Comparison of ENCODE assay signal across 24 cellular contexts in the genomic region with DNA sequence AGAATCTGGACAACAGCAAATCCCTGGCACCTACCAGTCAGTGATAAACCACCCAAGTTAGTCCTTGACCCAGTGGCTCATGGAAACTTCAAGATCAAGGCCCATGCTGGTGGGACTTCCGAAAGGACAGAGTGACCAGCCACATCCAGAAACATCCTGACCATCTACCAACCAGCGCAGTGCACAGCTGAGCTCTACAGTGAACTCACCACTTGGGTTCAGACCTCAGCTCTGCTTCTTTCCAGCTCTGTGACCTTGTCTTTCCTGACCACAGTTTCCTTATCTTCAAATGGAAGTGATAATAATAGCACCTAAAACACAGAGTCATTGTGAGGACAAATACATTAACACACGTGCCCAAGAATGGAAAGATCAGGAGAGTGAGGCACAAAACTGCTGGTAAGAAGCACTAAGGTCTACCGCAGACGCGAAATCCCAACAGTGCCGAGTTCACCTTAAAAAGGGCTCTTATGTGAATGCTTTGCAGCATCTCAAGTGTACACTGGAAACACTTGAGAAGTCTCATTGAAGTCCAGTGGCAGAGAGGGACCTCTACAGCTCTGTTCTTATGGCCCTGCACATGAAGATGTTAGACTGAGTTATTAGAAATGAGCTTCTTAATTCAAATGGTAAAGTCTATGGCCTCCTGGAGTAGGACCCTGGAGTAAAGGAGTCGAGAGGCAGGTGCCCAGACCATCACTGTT.
A peak's percentile ranks its signal among the peaks of the same experiment; 100 is the strongest.
DNase-seq lines count a peak whose midpoint lies in the region; ATAC-seq, FAIRE-seq and TF ChIP-seq lines count a peak whose summit lies in the region.
"Had no signal": no experiment of that assay in that cellular context is flagged by ENCODE, and none has a peak within 500 bp of the region (broad histone marks: within the 10 kb centered on the region; RNA-seq: fewer than 3 reads in every experiment).

No MANE protein-coding gene starts in this region.

- H3K36me3 ChIP-seq in cardiac muscle cell (no peaks in the 10 kb centered on the region), H1 (ENCODE audit: control insufficient read depth in 2 of 4, insufficient read depth in 4 of 4, low read length in 3 of 4) (no peaks in the 10 kb centered on the region), upper lobe of right lung (no peaks in the 10 kb centered on the region)
- H3K36me3 ChIP-seq: SJSA1 had no signal

- H3K4me1 ChIP-seq in cardiac muscle cell (ENCODE audit: low read depth), result peaks cover 28% of the 10 kb centered on the region
- no peaks in the 10 kb centered on the region for H3K4me1 ChIP-seq in H1 (replicated peaks in 1 of 4; ENCODE audit: control insufficient read depth in 3 of 4, insufficient read depth in 4 of 4, low read length in 3 of 4)
- H3K4me1 ChIP-seq in upper lobe of right lung, result no peaks in the 10 kb centered on the region
- H3K4me1 ChIP-seq: Caco-2, SJSA1 had no signal

- no peak overlapping the region for H2AFZ ChIP-seq in H1 (ENCODE audit: low read length)

- no peak overlapping the region for H3K23ac ChIP-seq in H1 (ENCODE audit: insufficient read length)

- H4K20me1 ChIP-seq in H1 (replicated peaks in 1 of 2; ENCODE audit: control insufficient read depth in 1 of 2, insufficient read depth in 2 of 2, low read length in 2 of 2), result no peaks in the 10 kb centered on the region

- TF ChIP-seq EP300 in H1 (IDR thresholded peaks at IDR 0.05; ENCODE audit: borderline replicate concordance in 1 of 2, low read depth in 2 of 2, low read length in 2 of 2), result no peak

- H3K36me3 Mint-ChIP-seq in CD4-positive, alpha-beta T cell (ENCODE audit: low read depth), result no peaks in the 10 kb centered on the region
- H3K36me3 Mint-ChIP-seq: CD8-positive, alpha-beta T cell had no signal

- POLR2A ChIA-PET in H1 (lab: Charles Lee; ENCODE audit: partially characterized antibody), result interaction anchor here (1.8 kb wide), 1 partner anchor 16 kb away, joined by 5 read pairs; no protein-coding TSS in a partner anchor
- POLR2A ChIA-PET in CD4-positive, alpha-beta T cell (lab: Charles Lee), result no interaction called here

- no peak overlapping the region for H3K4me3 Mint-ChIP-seq in CD4-positive, alpha-beta T cell
- H3K4me3 Mint-ChIP-seq: CD8-positive, alpha-beta T cell had no signal

- H3K56ac ChIP-seq in H1 (replicated peaks; ENCODE audit: insufficient read length, low read depth, low read length), result no peak overlapping the region

- no peak overlapping the region for H3K18ac ChIP-seq in H1 (ENCODE audit: extremely low read depth, low read length)

- no peaks in the 10 kb centered on the region for H3K79me2 ChIP-seq in H1 (ENCODE audit: control insufficient read depth in 1 of 2, insufficient read depth in 2 of 2, low read length in 2 of 2)

- no peak overlapping the region for H3K9ac ChIP-seq in H1 (replicated peaks in 1 of 4; ENCODE audit: extremely low read depth in 1 of 4, low read depth in 3 of 4, low read length in 3 of 4)

- H3K9me3 ChIP-seq in cardiac muscle cell (ENCODE audit: low read depth) (no peaks in the 10 kb centered on the region), H1 (ENCODE audit: insufficient read depth in 2 of 2, low read depth in 1 of 2, low read length in 1 of 2) (peaks cover 2 to 6% of the 10 kb centered on the region in 2 experiments; a peak in 1 of 4 replicates), upper lobe of right lung (no peaks in the 10 kb centered on the region)
- H3K9me3 ChIP-seq in CD4-positive, alpha-beta T cell (ENCODE audit: control insufficient read depth, low read length), result no peaks in the 10 kb centered on the region
- H3K9me3 ChIP-seq: Caco-2, SJSA1 had no signal

- no peak overlapping the region for H3K27ac Mint-ChIP-seq in CD4-positive, alpha-beta T cell
- H3K27ac Mint-ChIP-seq: CD8-positive, alpha-beta T cell had no signal

- H3K27me3 Mint-ChIP-seq in CD4-positive, alpha-beta T cell, result peaks cover 13% of the 10 kb centered on the region

- peak overlapping the region; percentile 71; the same call in 1 of the 2 replicates for H2AK5ac ChIP-seq in H1 (ENCODE audit: low read depth, low read length)

- H3K27me3 ChIP-seq in cardiac muscle cell, result no peaks in the 10 kb centered on the region
- no peaks in the 10 kb centered on the region for H3K27me3 ChIP-seq in H1 (replicated peaks in 1 of 4; ENCODE audit: control insufficient read depth in 3 of 4, extremely low read depth in 1 of 4, insufficient read depth in 3 of 4, low read length in 3 of 4)
- H3K27me3 ChIP-seq in upper lobe of right lung, result no peaks in the 10 kb centered on the region
- H3K27me3 ChIP-seq in CD4-positive, alpha-beta T cell (ENCODE audit: control insufficient read depth, insufficient read depth, low read length), result no peaks in the 10 kb centered on the region
- H3K27me3 ChIP-seq: SJSA1 had no signal

- TF ChIP-seq RAD21 in H1 (IDR thresholded peaks at IDR 0.05 in 1 of 2, conservative IDR thresholded peaks at IDR 0.05 in 1 of 2; ENCODE audit: low read depth in 2 of 2, low read length in 2 of 2), result no peak

- H3K4me3 ChIP-seq in cardiac muscle cell (no peak overlapping the region), H1 (ENCODE audit: extremely low read depth in 1 of 4, insufficient read depth in 2 of 4, low read depth in 3 of 4, low read length in 4 of 4) (no peak overlapping the region), upper lobe of right lung (no peak overlapping the region)
- H3K4me3 ChIP-seq: SJSA1 had no signal

- peak in 1 of 2 donors; percentile 41 for DNase-seq in cardiac muscle cell (ENCODE audit: low read depth in 1 of 2, low spot score in 1 of 2)
- no peak for DNase-seq in Right ventricle myocardium superior
- DNase-seq in DMS79 (lab: John Stamatoyannopoulos, UW), result peak; percentile 27
- no peak for DNase-seq in H1 (ENCODE audit: low read depth in 1 of 2, low spot score in 2 of 2)
- DNase-seq in upper lobe of right lung, result no peak
- no peak for DNase-seq in CD4-positive, alpha-beta T cell
- DNase-seq: C1 segment of cervical spinal cord; Caco-2; CD8-positive, alpha-beta T cell; GF-D8; H7; Kasumi-1; NCI-H1105 treated with DMSO at 0.1 percent for 48 hours; NCI-H146; NCI-H1930; NCI-H2107; NCI-H446 treated with DMSO at 0.1 percent for 48 hours; NCI-H526; NCI-H82; NK-92 treated with Interleukin-12 subunit alpha and Interleukin-12 subunit beta, amount 100 ng/mL, for 24 hours; PC-3 had no signal

- H3K14ac ChIP-seq in H1 (ENCODE audit: insufficient read length), result no peak overlapping the region

- H2BK12ac ChIP-seq in H1 (ENCODE audit: low read depth, low read length), result no peak overlapping the region

- H2BK15ac ChIP-seq in H1 (ENCODE audit: low read length), result no peak overlapping the region

- intact Hi-C loops in Right ventricle myocardium superior (cut with DNase I), result no loop called here
- intact Hi-C loops in upper lobe of right lung (cut with DNase I), result no loop called here
- intact Hi-C loops in CD4-positive, alpha-beta T cell (cut with DNase I, micrococcal nuclease), result no loop called here

- no peak for TF ChIP-seq POLR2A in H1 (IDR thresholded peaks at IDR 0.05; ENCODE audit: control extremely low read depth in 1 of 2, low read depth in 2 of 2, low read length in 2 of 2)

- H3K27ac ChIP-seq in cardiac muscle cell, result peak overlapping the region; percentile 61
- no peak overlapping the region for H3K27ac ChIP-seq in H1 (ENCODE audit: low read depth, low read length)
- no peak overlapping the region for H3K27ac ChIP-seq in upper lobe of right lung
- H3K27ac ChIP-seq in CD4-positive, alpha-beta T cell (ENCODE audit: low read depth, low read length), result no peak overlapping the region
- H3K27ac ChIP-seq: SJSA1 had no signal

- no peak for ATAC-seq in Right ventricle myocardium superior (ENCODE audit: poor library complexity)
- ATAC-seq in upper lobe of right lung, result peak; percentile 58
- ATAC-seq in CD4-positive, alpha-beta T cell (ENCODE audit: poor library complexity), result no peak
- no peak for ATAC-seq in GM21447 (IDR thresholded peaks at IDR 0.05; ENCODE audit: unreplicated experiment)
- ATAC-seq: CD8-positive, alpha-beta T cell; PC-3 had no signal

- 86% methylated on average over 8 of the region's 8 CpGs; no CpG with 5 or more reads in 1 of the 2 experiments for WGBS in H1 (ENCODE audit: extremely low coverage in 1 of 2, insufficient coverage in 1 of 2, insufficient read length in 1 of 2, insufficient replicate concordance in 2 of 2, low coverage in 1 of 2, low lambda C conversion rate in 2 of 2, missing lambda C conversion rate in 1 of 2), 2 experiments

- H4K91ac ChIP-seq in H1 (replicated peaks; ENCODE audit: insufficient read length, low read length), result no peak overlapping the region

- no peak overlapping the region for H4K8ac ChIP-seq in H1 (ENCODE audit: extremely low read depth, insufficient read depth, low read length)

- no peak for FAIRE-seq in H1 (lab: Jason Lieb, UNC)
- FAIRE-seq: GM12891 had no signal

- no peaks in the 10 kb centered on the region for H3K23me2 ChIP-seq in H1 (ENCODE audit: low read depth, low read length)

- peaks cover 4% of the 10 kb centered on the region for H3K9me3 Mint-ChIP-seq in CD4-positive, alpha-beta T cell

- no peak overlapping the region for H3K4ac ChIP-seq in H1 (replicated peaks; ENCODE audit: insufficient read length, low read depth, low read length)

- CTCF ChIA-PET in H1 (lab: Charles Lee; ENCODE audit: partially characterized antibody), result interaction anchor here (0.8 to 7.7 kb wide), 3 partner anchors 12 to 20 kb away, joined by 3 to 47 read pairs (median 3); no protein-coding TSS in a partner anchor
- CTCF ChIA-PET in CD4-positive, alpha-beta T cell (lab: Charles Lee), result no interaction called here

- H2BK20ac ChIP-seq in H1 (ENCODE audit: low read length), result no peak overlapping the region

- H3K79me1 ChIP-seq in H1 (ENCODE audit: low read depth, low read length), result no peaks in the 10 kb centered on the region

- TF ChIP-seq CTCF in cardiac muscle cell (IDR thresholded peaks at IDR 0.05; ENCODE audit: low read depth, low read length) (no peak), H1 (IDR thresholded peaks at IDR 0.05; ENCODE audit: control extremely low read depth in 1 of 3, insufficient read depth in 1 of 3, low read depth in 1 of 3, low read length in 3 of 3) (no peak), upper lobe of right lung (IDR thresholded peaks at IDR 0.05) (no peak)
- no peak for TF ChIP-seq CTCF in CD4-positive, alpha-beta T cell (IDR thresholded peaks at IDR 0.05)

- no peaks in the 10 kb centered on the region for H3K4me1 Mint-ChIP-seq in CD4-positive, alpha-beta T cell (ENCODE audit: low read depth)

- no peak overlapping the region for H3K4me2 ChIP-seq in H1 (ENCODE audit: insufficient read depth in 1 of 2, low read depth in 2 of 2, low read length in 2 of 2)

- H4K5ac ChIP-seq in H1 (ENCODE audit: insufficient read length, low read depth, low read length), result no peak overlapping the region

- H2BK120ac ChIP-seq in H1 (replicated peaks; ENCODE audit: low read depth, low read length), result no peak overlapping the region

- H2BK5ac ChIP-seq in H1 (ENCODE audit: low read depth, low read length), result no peak overlapping the region

TF ChIP-seq in H1, 55 proteins besides CTCF, POLR2A, EP300 and RAD21:
- TF ChIP-seq GTF2F1 (IDR thresholded peaks at IDR 0.05; ENCODE audit: borderline replicate concordance, low read depth, low read length) (no peak), POLR2AphosphoS5 (IDR thresholded peaks at IDR 0.05; ENCODE audit: low read depth, low read length) (no peak), RNF2 (IDR thresholded peaks at IDR 0.05; ENCODE audit: borderline replicate concordance, low read depth, low read length, missing control alignments, poor library complexity, severe bottlenecking) (no peak), HDAC6 (IDR thresholded peaks at IDR 0.05; ENCODE audit: low read depth, low read length) (no peak), TCF12 (IDR thresholded peaks at IDR 0.05; ENCODE audit: low read depth, low read length) (no peak)
